ENCODE assay signal across 12 cellular contexts in genomic region chr2:233085839-233086150, GRCh38. TPM values are rescaled to one million over a fixed set of nuclear protein-coding genes. Genes with fewer than 3 reads are reported as not detected.
DNase-seq lines count a peak whose midpoint lies in the region; ATAC-seq and TF ChIP-seq lines count a peak whose summit lies in the region.
"Had no signal": no experiment of that assay in that cellular context is flagged by ENCODE, and none has a peak within 500 bp of the region (broad histone marks: within the 10 kb centered on the region; RNA-seq: fewer than 3 reads in every experiment).

No MANE protein-coding gene starts in this region.

- peaks cover 63% of the 10 kb centered on the region for H3K36me3 Mint-ChIP-seq in T-helper 2 cell treated with Interferon-gamma antibody and Interleukin-4, amounts not matched to agents 5 μg/mL and 100 μg/mL, for 36 hours (ENCODE audit: low read depth)
- peaks cover 3% of the 10 kb centered on the region for H3K36me3 Mint-ChIP-seq in T-helper 17 cell (ENCODE audit: low read depth)
- peaks cover 87% of the 10 kb centered on the region for H3K36me3 Mint-ChIP-seq in stimulated activated memory B cell treated with anti-CD40 and anti-IgM and Interleukin-4, amounts not matched to agents 10 μg/mL and 1 μg/mL and 100 μg/mL, for 72 hours

- ATAC-seq in T-helper 17 cell: no peak
- ATAC-seq in stimulated activated memory B cell treated with anti-CD40 and anti-IgM and Interleukin-4, amounts not matched to agents 10 μg/mL and 1 μg/mL and 100 μg/mL, for 72 hours: no peak
- no peak for ATAC-seq in HG03280 (IDR thresholded peaks at IDR 0.05; ENCODE audit: unreplicated experiment)

- no peak for TF ChIP-seq CTCF in esophagus squamous epithelium (IDR thresholded peaks at IDR 0.05)

- H3K27me3 Mint-ChIP-seq in T-helper 2 cell treated with Interferon-gamma antibody and Interleukin-4, amounts not matched to agents 5 μg/mL and 100 μg/mL, for 36 hours (ENCODE audit: low read depth): no peaks in the 10 kb centered on the region
- H3K27me3 Mint-ChIP-seq in T-helper 17 cell: no peaks in the 10 kb centered on the region
- no peaks in the 10 kb centered on the region for H3K27me3 Mint-ChIP-seq in stimulated activated memory B cell treated with anti-CD40 and anti-IgM and Interleukin-4, amounts not matched to agents 10 μg/mL and 1 μg/mL and 100 μg/mL, for 72 hours

- no peaks in the 10 kb centered on the region for H3K9me3 ChIP-seq in T-helper 17 cell (ENCODE audit: control insufficient read depth, low read length, poor library complexity, severe bottlenecking)
- H3K9me3 ChIP-seq in esophagus squamous epithelium: no peaks in the 10 kb centered on the region

- no peak for DNase-seq in T-helper 2 cell treated with Interferon-gamma antibody and Interleukin-4, amounts not matched to agents 5 μg/mL and 100 μg/mL, for 36 hours (ENCODE audit: low spot score)
- DNase-seq in T-helper 2 cell (no peak), T-helper 17 cell (no peak), esophagus squamous epithelium (lab: John Stamatoyannopoulos, UW) (no peak), NCI-H146 (lab: John Stamatoyannopoulos, UW) (no peak), NCI-H446 treated with DMSO at 0.1 percent for 48 hours (lab: John Stamatoyannopoulos, UW) (no peak)
- DNase-seq: 8988T, kidney glomerular epithelial cell had no signal

- H3K4me1 Mint-ChIP-seq in T-helper 2 cell treated with Interferon-gamma antibody and Interleukin-4, amounts not matched to agents 5 μg/mL and 100 μg/mL, for 36 hours (ENCODE audit: low read depth): peaks cover 58% of the 10 kb centered on the region
- peaks cover 60% of the 10 kb centered on the region for H3K4me1 Mint-ChIP-seq in T-helper 17 cell
- H3K4me1 Mint-ChIP-seq in stimulated activated memory B cell treated with anti-CD40 and anti-IgM and Interleukin-4, amounts not matched to agents 10 μg/mL and 1 μg/mL and 100 μg/mL, for 72 hours: peaks cover 93% of the 10 kb centered on the region

- H3K27ac Mint-ChIP-seq in T-helper 2 cell treated with Interferon-gamma antibody and Interleukin-4, amounts not matched to agents 5 μg/mL and 100 μg/mL, for 36 hours: peak overlapping the region; percentile 90
- peak overlapping the region; percentile 99 for H3K27ac Mint-ChIP-seq in T-helper 17 cell
- H3K27ac Mint-ChIP-seq in stimulated activated memory B cell treated with anti-CD40 and anti-IgM and Interleukin-4, amounts not matched to agents 10 μg/mL and 1 μg/mL and 100 μg/mL, for 72 hours: no peak overlapping the region

- no peak for TF ChIP-seq POLR2A in esophagus squamous epithelium (IDR thresholded peaks at IDR 0.05)

- H3K4me1 ChIP-seq in esophagus squamous epithelium: peaks cover 5 to 60% (median 30%) of the 10 kb centered on the region in 3 donors

- 74 to 90% methylated on average over 2 of the region's 2 CpGs for WGBS in esophagus squamous epithelium, 2 donors

- no peaks in the 10 kb centered on the region for H3K36me3 ChIP-seq in esophagus squamous epithelium

- no peaks in the 10 kb centered on the region for H3K9me3 Mint-ChIP-seq in T-helper 2 cell treated with Interferon-gamma antibody and Interleukin-4, amounts not matched to agents 5 μg/mL and 100 μg/mL, for 36 hours
- H3K9me3 Mint-ChIP-seq in stimulated activated memory B cell treated with anti-CD40 and anti-IgM and Interleukin-4, amounts not matched to agents 10 μg/mL and 1 μg/mL and 100 μg/mL, for 72 hours: no peaks in the 10 kb centered on the region

- H3K4me3 Mint-ChIP-seq in T-helper 2 cell treated with Interferon-gamma antibody and Interleukin-4, amounts not matched to agents 5 μg/mL and 100 μg/mL, for 36 hours: peak overlapping the region; percentile 35
- peak overlapping the region; percentile 60 for H3K4me3 Mint-ChIP-seq in T-helper 17 cell
- H3K4me3 Mint-ChIP-seq in stimulated activated memory B cell treated with anti-CD40 and anti-IgM and Interleukin-4, amounts not matched to agents 10 μg/mL and 1 μg/mL and 100 μg/mL, for 72 hours: peak overlapping the region; percentile 74

- H3K27me3 ChIP-seq in esophagus squamous epithelium: no peaks in the 10 kb centered on the region

- no peak overlapping the region for H3K4me3 ChIP-seq in esophagus squamous epithelium

- intact Hi-C loops in esophagus squamous epithelium (cut with DNase I): no loop called here

- peak overlapping the region in 3 of 4 donors; percentile 63 to 84 (median 70) for H3K27ac ChIP-seq in esophagus squamous epithelium

RNA-seq across cellular contexts. Expression of gene INPP5D, which starts 25.7 kb away (rescaled TPM):
- total RNA-seq in T-helper 17 cell (100 to 1,000 TPM; 163 to 184 TPM), esophagus squamous epithelium (10 to 100 TPM in 2 of 4 donors, 1 to 10 TPM in 2; 2.2 to 36.0 (median 10.2) TPM)

RNA-seq across cellular contexts. Expression of gene NEU2, which starts 53.3 kb away (rescaled TPM):
- total RNA-seq in T-helper 17 cell (not detected), esophagus squamous epithelium (not detected)
- total RNA-seq: cardiac septum, SK-MEL-5 had no signal

Comparison
In these comparisons a context has a peak if more than half of its experiments do, and no peak if none do; other contexts are left out.
1. RNA of gene INPP5D, which starts 25.7 kb away (total RNA-seq): 163 to 184 TPM in T-helper 17 cell; 2.2 to 36.0 TPM in esophagus squamous epithelium; every median in the first group is over 4 times any median in the second.
2. Peak in every context shown above with its lines, with median percentiles within 50 percentile points of each other: H3K4me3 Mint-ChIP-seq.